ENCODE assay signal across 19 cellular contexts in genomic region chr2:65452150-65452895, GRCh38. TPM values are rescaled to one million over a fixed set of nuclear protein-coding genes. Genes with fewer than 3 reads are reported as not detected.
DNase-seq lines count a peak whose midpoint lies in the region; ATAC-seq, FAIRE-seq and TF ChIP-seq lines count a peak whose summit lies in the region.
"Had no signal": no experiment of that assay in that cellular context is flagged by ENCODE, and none has a peak within 500 bp of the region (broad histone marks: within the 10 kb centered on the region; RNA-seq: fewer than 3 reads in every experiment).

No MANE protein-coding gene starts in this region.

- H3K9me3 ChIP-seq in K562 (replicated peaks; ENCODE audit: control insufficient read depth, insufficient read depth, low read depth, low read length): no peaks in the 10 kb centered on the region
- no peaks in the 10 kb centered on the region for H3K9me3 ChIP-seq in keratinocyte (ENCODE audit: control insufficient read depth, low read depth, low read length)
- no peaks in the 10 kb centered on the region for H3K9me3 ChIP-seq in small intestine (ENCODE audit: control insufficient read depth, low read depth)
- no peaks in the 10 kb centered on the region for H3K9me3 ChIP-seq in mesenchymal stem cell (ENCODE audit: control insufficient read depth, low read length)

- peaks cover 0 to 3% of the 10 kb centered on the region in 2 experiments; a peak in 1 of 5 replicates for H3K4me1 ChIP-seq in K562 (replicated peaks in 1 of 2; ENCODE audit: control insufficient read depth in 2 of 2, insufficient read depth in 2 of 2, low read length in 2 of 2)
- peaks cover 31% of the 10 kb centered on the region for H3K4me1 ChIP-seq in keratinocyte (ENCODE audit: control insufficient read depth, extremely low read depth, insufficient read depth, low read length)
- H3K4me1 ChIP-seq in small intestine (ENCODE audit: control insufficient read depth in 2 of 2, insufficient read depth in 1 of 2, low read depth in 1 of 2, low read length in 1 of 2): no peaks in the 10 kb centered on the region
- peaks cover 2% of the 10 kb centered on the region for H3K4me1 ChIP-seq in mesenchymal stem cell (ENCODE audit: control insufficient read depth, insufficient read depth, low read depth, low read length)

- H3K79me2 ChIP-seq in K562 (ENCODE audit: control insufficient read depth, insufficient read depth, low read length): no peaks in the 10 kb centered on the region
- no peaks in the 10 kb centered on the region for H3K79me2 ChIP-seq in keratinocyte (ENCODE audit: control insufficient read depth, insufficient read depth, low read length)

- H3K27me3 Mint-ChIP-seq in activated CD4-positive, alpha-beta memory T cell treated with anti-CD3 and anti-CD28 coated beads, Interleukin-2, amount 10 ng/mL, durations not matched to agents 7 days and 5 days: peaks cover 48% of the 10 kb centered on the region
- peaks cover 35 to 54% of the 10 kb centered on the region in 2 donors for H3K27me3 Mint-ChIP-seq in natural killer cell treated with Interleukin-12 subunit alpha and Interleukin-12 subunit beta and Interleukin-15 and Interleukin-18, amount 100 ng/mL, for 72 hours

- no peaks in the 10 kb centered on the region for H3K9me3 Mint-ChIP-seq in activated CD4-positive, alpha-beta memory T cell treated with anti-CD3 and anti-CD28 coated beads, Interleukin-2, amount 10 ng/mL, durations not matched to agents 7 days and 5 days
- H3K9me3 Mint-ChIP-seq in natural killer cell treated with Interleukin-12 subunit alpha and Interleukin-12 subunit beta and Interleukin-15 and Interleukin-18, amount 100 ng/mL, for 72 hours: no peaks in the 10 kb centered on the region

- no peak for TF ChIP-seq POLR2A in K562 (conservative IDR thresholded peaks at IDR 0.05)

- no peak overlapping the region for H2AFZ ChIP-seq in K562 (ENCODE audit: low read depth, low read length)
- no peak overlapping the region for H2AFZ ChIP-seq in keratinocyte (ENCODE audit: control insufficient read depth, low read length)
- no peak overlapping the region for H2AFZ ChIP-seq in mesenchymal stem cell (ENCODE audit: low read depth, low read length)

- CTCF ChIA-PET in K562 (lab: Yijun Ruan, JAX; ENCODE audit: low intra/inter-chr PET ratio): no interaction called here
- CTCF ChIA-PET in activated CD4-positive, alpha-beta memory T cell treated with anti-CD3 and anti-CD28 coated beads, Interleukin-2, amount 10 ng/mL, durations not matched to agents 7 days and 5 days (lab: Charles Lee): no interaction called here

- POLR2A ChIA-PET in K562 (lab: Yijun Ruan, JAX): interaction anchor here (0.6 to 1.3 kb wide), 5 partner anchors 11 to 570 kb away, joined by 3 to 5 read pairs (median 4); no protein-coding TSS in a partner anchor
- POLR2A ChIA-PET in activated CD4-positive, alpha-beta memory T cell treated with anti-CD3 and anti-CD28 coated beads, Interleukin-2, amount 10 ng/mL, durations not matched to agents 7 days and 5 days (lab: Charles Lee): no interaction called here

- TF ChIP-seq CTCF in K562 (IDR thresholded peaks at IDR 0.05 in 2 of 3, conservative IDR thresholded peaks at IDR 0.05 in 1 of 3; ENCODE audit: insufficient read depth in 2 of 3, low read depth in 1 of 3, low read length in 3 of 3): no peak
- TF ChIP-seq CTCF in keratinocyte (optimal IDR thresholded peaks at IDR 0.05 in 1 of 3, IDR thresholded peaks at IDR 0.05 in 1 of 3, conservative IDR thresholded peaks at IDR 0.05 in 1 of 3; ENCODE audit: extremely low read depth in 1 of 3, insufficient read depth in 2 of 3, low read length in 3 of 3): no peak

- H4K20me1 ChIP-seq in K562 (replicated peaks; ENCODE audit: control insufficient read depth, insufficient read depth, low read length) (no peaks in the 10 kb centered on the region), keratinocyte (ENCODE audit: control insufficient read depth, extremely low read depth, insufficient read depth, low read length) (no peaks in the 10 kb centered on the region)

- intact Hi-C loops in K562 (cut with micrococcal nuclease): no loop called here

- H3K27ac ChIP-seq in K562 (ENCODE audit: extremely low read depth, low read depth, low read length) (no peak overlapping the region), keratinocyte (ENCODE audit: control insufficient read depth, insufficient read depth, low read length) (no peak overlapping the region), small intestine (ENCODE audit: low read depth in 1 of 2, low read length in 1 of 2) (no peak overlapping the region), mesenchymal stem cell (ENCODE audit: low read length, poor library complexity, severe bottlenecking) (no peak overlapping the region)

- H3K9me1 ChIP-seq in K562 (ENCODE audit: control insufficient read depth, insufficient read depth, low read length): no peaks in the 10 kb centered on the region
- H3K9me1 ChIP-seq in keratinocyte (ENCODE audit: control insufficient read depth, extremely low read depth, insufficient read depth, low read length): no peaks in the 10 kb centered on the region

- BruUV-seq in K562 (replicated peaks; lab: Mats Ljungman, UMichigan): no TSS peak

- no peak overlapping the region for H4K91ac ChIP-seq in mesenchymal stem cell (ENCODE audit: low read length)

- peak; percentile 77 for ATAC-seq in K562
- ATAC-seq in natural killer cell treated with Interleukin-12 subunit alpha and Interleukin-12 subunit beta and Interleukin-15 and Interleukin-18, amount 100 ng/mL, for 72 hours: no peak

- H2BK12ac ChIP-seq in mesenchymal stem cell (ENCODE audit: low read length in 2 of 2): no peak overlapping the region

- H3K79me1 ChIP-seq in mesenchymal stem cell (replicated peaks; ENCODE audit: low read length, poor library complexity, severe bottlenecking): no peaks in the 10 kb centered on the region

- FAIRE-seq in K562 (lab: Jason Lieb, UNC) (no peak), keratinocyte (lab: Jason Lieb, UNC) (peak; percentile 90), small intestine (lab: Jason Lieb, UNC) (no peak)

- TF ChIP-seq RAD21 in K562 (CRISPR knock-in tag; conservative IDR thresholded peaks at IDR 0.05 in 1 of 2, IDR thresholded peaks at IDR 0.05 in 1 of 2): no peak

- no peak overlapping the region for H3K18ac ChIP-seq in mesenchymal stem cell (ENCODE audit: low read depth in 1 of 2, low read length in 2 of 2)

- no peak overlapping the region for H4K8ac ChIP-seq in mesenchymal stem cell (ENCODE audit: low read length)

- H2BK15ac ChIP-seq in mesenchymal stem cell (ENCODE audit: low read depth, poor library complexity, severe bottlenecking): no peak overlapping the region

- no peaks in the 10 kb centered on the region for H3K27me3 ChIP-seq in K562 (ENCODE audit: control insufficient read depth in 2 of 2, insufficient read depth in 2 of 2, low read length in 2 of 2)
- no peaks in the 10 kb centered on the region for H3K27me3 ChIP-seq in keratinocyte (ENCODE audit: control insufficient read depth, extremely low read depth, insufficient read depth, low read length)
- no peaks in the 10 kb centered on the region for H3K27me3 ChIP-seq in small intestine (ENCODE audit: control insufficient read depth in 2 of 2, insufficient read depth in 2 of 2, low read length in 2 of 2)
- no peaks in the 10 kb centered on the region for H3K27me3 ChIP-seq in mesenchymal stem cell (ENCODE audit: control insufficient read depth in 1 of 2, insufficient read depth in 1 of 2, low read length in 2 of 2)

- no peak overlapping the region for H2BK120ac ChIP-seq in mesenchymal stem cell (ENCODE audit: low read depth, low read length)

- H3K4me3 ChIP-seq in K562 (no peak overlapping the region), keratinocyte (ENCODE audit: control insufficient read depth in 2 of 3, extremely low read depth in 1 of 3, insufficient read depth in 2 of 3, low read depth in 1 of 3, low read length in 3 of 3) (no peak overlapping the region), small intestine (ENCODE audit: low read depth in 1 of 2, low read length in 2 of 2) (no peak overlapping the region), mesenchymal stem cell (ENCODE audit: insufficient read depth in 1 of 2, low read depth in 1 of 2, low read length in 2 of 2) (no peak overlapping the region)

- H3K23ac ChIP-seq in mesenchymal stem cell (ENCODE audit: low read length in 2 of 2): no peak overlapping the region

- dilution Hi-C loops in keratinocyte (cut with MboI; ENCODE audit: extremely low pct_ligation_motif_present, low sequenced_read_pairs): no loop called here

- H3K9ac ChIP-seq in K562 (ENCODE audit: insufficient read depth in 1 of 2, low read depth in 2 of 2, low read length in 2 of 2) (no peak overlapping the region), keratinocyte (ENCODE audit: control insufficient read depth, extremely low read depth, insufficient read depth, low read length) (no peak overlapping the region), mesenchymal stem cell (ENCODE audit: low read length) (no peak overlapping the region)

- no peak overlapping the region for H3K27ac Mint-ChIP-seq in activated CD4-positive, alpha-beta memory T cell treated with anti-CD3 and anti-CD28 coated beads, Interleukin-2, amount 10 ng/mL, durations not matched to agents 7 days and 5 days
- H3K27ac Mint-ChIP-seq in natural killer cell treated with Interleukin-12 subunit alpha and Interleukin-12 subunit beta and Interleukin-15 and Interleukin-18, amount 100 ng/mL, for 72 hours: no peak overlapping the region
- H3K27ac Mint-ChIP-seq: CD8-positive, alpha-beta memory T cell had no signal

- H3K36me3 Mint-ChIP-seq in activated CD4-positive, alpha-beta memory T cell treated with anti-CD3 and anti-CD28 coated beads, Interleukin-2, amount 10 ng/mL, durations not matched to agents 7 days and 5 days (ENCODE audit: low read depth): no peaks in the 10 kb centered on the region
- H3K36me3 Mint-ChIP-seq in natural killer cell treated with Interleukin-12 subunit alpha and Interleukin-12 subunit beta and Interleukin-15 and Interleukin-18, amount 100 ng/mL, for 72 hours: no peaks in the 10 kb centered on the region
- H3K36me3 Mint-ChIP-seq: CD8-positive, alpha-beta memory T cell had no signal

- no peaks in the 10 kb centered on the region for H3K4me1 Mint-ChIP-seq in activated CD4-positive, alpha-beta memory T cell treated with anti-CD3 and anti-CD28 coated beads, Interleukin-2, amount 10 ng/mL, durations not matched to agents 7 days and 5 days
- H3K4me1 Mint-ChIP-seq in natural killer cell treated with Interleukin-12 subunit alpha and Interleukin-12 subunit beta and Interleukin-15 and Interleukin-18, amount 100 ng/mL, for 72 hours (ENCODE audit: low read depth in 2 of 2): no peaks in the 10 kb centered on the region
- H3K4me1 Mint-ChIP-seq: CD8-positive, alpha-beta memory T cell had no signal

- H2BK5ac ChIP-seq in mesenchymal stem cell (ENCODE audit: low read depth, low read length, poor library complexity, severe bottlenecking): no peak overlapping the region

- TF ChIP-seq EP300 in K562 (IDR thresholded peaks at IDR 0.05; ENCODE audit: low read length): no peak

- H3K4me2 ChIP-seq in K562 (ENCODE audit: insufficient read depth, low read length): no peak overlapping the region
- H3K4me2 ChIP-seq in keratinocyte (ENCODE audit: control insufficient read depth, extremely low read depth, insufficient read depth, low read depth, low read length): no peak overlapping the region
- no peak overlapping the region for H3K4me2 ChIP-seq in mesenchymal stem cell (ENCODE audit: low read length, poor library complexity, severe bottlenecking)

- H2AK5ac ChIP-seq in mesenchymal stem cell (ENCODE audit: low read length, severe bottlenecking): no peak overlapping the region

- in situ Hi-C loops in K562 (cut with MboI): no loop called here

- 11% methylated on average over 5 of the region's 5 CpGs for WGBS in K562 (ENCODE audit: insufficient coverage, low coverage, missing lambda C conversion rate)
- 59 to 68% (median 64%) methylated on average over 5 of the region's 5 CpGs for WGBS in small intestine, 3 donors
- WGBS in mesenchymal stem cell: 67% methylated on average over 5 of the region's 5 CpGs

- H3K36me3 ChIP-seq in K562 (ENCODE audit: control insufficient read depth, insufficient read depth, low read length): no peaks in the 10 kb centered on the region
- no peaks in the 10 kb centered on the region for H3K36me3 ChIP-seq in keratinocyte (ENCODE audit: control insufficient read depth in 2 of 2, extremely low read depth in 1 of 2, insufficient read depth in 2 of 2, low read length in 2 of 2)
- no peaks in the 10 kb centered on the region for H3K36me3 ChIP-seq in small intestine (ENCODE audit: control insufficient read depth in 2 of 2, insufficient read depth in 2 of 2, low read length in 2 of 2)
- H3K36me3 ChIP-seq in mesenchymal stem cell (ENCODE audit: control insufficient read depth in 1 of 2, insufficient read depth in 2 of 2, low read depth in 1 of 2, low read length in 2 of 2): no peaks in the 10 kb centered on the region

- DNase-seq in HPDE6-E6E7 (ENCODE audit: extremely low spot score) (peak; percentile 53), K562 (ENCODE audit: extremely low read depth in 1 of 4, low spot score in 3 of 4) (no peak), keratinocyte (ENCODE audit: low read depth, low spot score) (no peak), small intestine (peak; percentile 43), mesenchymal stem cell (no peak), EL (no peak)
- DNase-seq in activated CD4-positive, alpha-beta memory T cell treated with anti-CD3 and anti-CD28 coated beads, Interleukin-2, amount 10 ng/mL, durations not matched to agents 7 days and 5 days: no peak
- no peak for DNase-seq in natural killer cell treated with Interleukin-12 subunit alpha and Interleukin-12 subunit beta and Interleukin-15 and Interleukin-18, amount 100 ng/mL, for 72 hours (ENCODE audit: low spot score)
- DNase-seq: ACHN; C1 segment of cervical spinal cord; CD8-positive, alpha-beta memory T cell; DND-41; GDM1; H7; NCI-H1105; NCI-H1694; NCI-H510A; NCI-H774; OCI-M1 had no signal

- no peak overlapping the region for H3K4me3 Mint-ChIP-seq in activated CD4-positive, alpha-beta memory T cell treated with anti-CD3 and anti-CD28 coated beads, Interleukin-2, amount 10 ng/mL, durations not matched to agents 7 days and 5 days
- H3K4me3 Mint-ChIP-seq in natural killer cell treated with Interleukin-12 subunit alpha and Interleukin-12 subunit beta and Interleukin-15 and Interleukin-18, amount 100 ng/mL, for 72 hours: no peak overlapping the region
- H3K4me3 Mint-ChIP-seq: CD8-positive, alpha-beta memory T cell had no signal

- H3K4ac ChIP-seq in mesenchymal stem cell (ENCODE audit: low read depth in 1 of 2, low read length in 2 of 2): no peak overlapping the region

- H3K14ac ChIP-seq in mesenchymal stem cell (ENCODE audit: low read length in 2 of 2): no peak overlapping the region

RNA-seq across cellular contexts. Expression of gene SPRED2, which starts 19.9 kb away (rescaled TPM):
- total RNA-seq in K562 (2011; cell fraction: chromatin; rRNA removed; ENCODE audit: low replicate concordance): 32.9 and 55.4 TPM in 2 replicates
- total RNA-seq in K562 (2011; cell fraction: nucleolus; rRNA removed): 16.8 and 20.1 TPM in 2 replicates
- total RNA-seq in K562 (2011; cell fraction: nucleoplasm; rRNA removed): 32.7 and 48.2 TPM in 2 replicates
- total RNA-seq in K562 (2014; rRNA removed): 7.8 and 9.5 TPM in 2 replicates
- total RNA-seq in K562 (2014; rRNA removed; fragmentation: Illumina TruSeq; extraction: Trizol): 14.1 and 14.8 TPM in 2 replicates
- total RNA-seq in K562 (2015; rRNA removed; fragmentation: Illumina TruSeq; extraction: Trizol): 10.2 and 10.7 TPM in 2 replicates
- 42.6 and 50.8 TPM in 2 replicates for total RNA-seq in K562 (2021)
- 15.3 and 16.5 TPM in 2 replicates for polyA plus RNA-seq in K562 (2011; rRNA removed)
- polyA plus RNA-seq in K562 (2011; cell fraction: cytosol; rRNA removed): 18.1 and 23.5 TPM in 2 replicates
- polyA plus RNA-seq in K562 (2011; cell fraction: nucleus; rRNA removed): 20.4 and 30.3 TPM in 2 replicates
- 22.1 and 26.6 TPM in 2 replicates for polyA plus RNA-seq in K562 (2012)
- 40.9 and 42.6 TPM in 2 replicates for polyA plus RNA-seq in K562 (2014; fragmentation: Illumina TruSeq; extraction: Trizol)
- 1 to 10 TPM; 4.6 to 6.4 TPM for polyA plus RNA-seq in K562 (2014; fragmentation: Nextera tagmentation; extraction: Ambion mirVana)
- polyA plus RNA-seq in K562 (2014; rRNA removed): 17.9 and 21.2 TPM in 2 replicates
- polyA minus RNA-seq in K562 (2011; rRNA and poly(A)+ RNA removed): 16.7 and 18.3 TPM in 2 replicates
- polyA minus RNA-seq in K562 (2011; cell fraction: cytosol; rRNA and poly(A)+ RNA removed): 22.5 and 22.8 TPM in 2 replicates
- polyA minus RNA-seq in K562 (2011; cell fraction: nucleus; rRNA and poly(A)+ RNA removed): 6.9 and 9.3 TPM in 2 replicates
- 19.3 to 49.0 TPM (median 26.8 TPM) in 3 replicates for polyA plus RNA-seq in keratinocyte
- polyA plus RNA-seq in keratinocyte (2011; ENCODE audit: low read depth): 12.5 TPM
- 35.1 and 48.4 TPM in 2 replicates for polyA plus RNA-seq in keratinocyte (2011; cell fraction: cytosol; rRNA removed)
- polyA plus RNA-seq in keratinocyte (2011; cell fraction: nucleus; rRNA removed): 60.5 and 62.9 TPM in 2 replicates
- 13.7 and 34.9 TPM in 2 replicates for polyA plus RNA-seq in keratinocyte (2012; ENCODE audit: low replicate concordance)
- 25.3 to 97.0 TPM (median 30.5 TPM) in 3 replicates for polyA minus RNA-seq in keratinocyte
- 39.7 TPM for polyA minus RNA-seq in keratinocyte (2011; cell fraction: cytosol; rRNA and poly(A)+ RNA removed)
- polyA minus RNA-seq in keratinocyte (2011; cell fraction: nucleus; rRNA and poly(A)+ RNA removed): 35.9 and 60.3 TPM in 2 replicates
- polyA plus RNA-seq in small intestine: 10 to 100 TPM; 10.7 to 23.5 (median 14.8) TPM
- polyA plus RNA-seq in mesenchymal stem cell (2013, experiment 1 of 2): 47.3 TPM
- polyA plus RNA-seq in mesenchymal stem cell (2013, experiment 2 of 2): 45.9 TPM
- 10 to 100 TPM; 12.2 to 12.6 TPM for total RNA-seq in activated CD4-positive, alpha-beta memory T cell treated with anti-CD3 and anti-CD28 coated beads, Interleukin-2, amount 10 ng/mL, durations not matched to agents 7 days and 5 days
- total RNA-seq in natural killer cell treated with Interleukin-12 subunit alpha and Interleukin-12 subunit beta and Interleukin-15 and Interleukin-18, amount 100 ng/mL, for 72 hours: 10 to 100 TPM in 1 of 2 donors, 1 to 10 TPM in 1; 9.8 to 26.0 TPM

Comparison
In these comparisons a context has a peak if more than half of its experiments do, and no peak if none do; other contexts are left out.
1. DNase-seq: peak in HPDE6-E6E7 (single experiment) and small intestine (single experiment); none in K562 (0 of 4), keratinocyte (single experiment), mesenchymal stem cell (single experiment), EL (single experiment), activated CD4-positive, alpha-beta memory T cell treated with anti-CD3 and anti-CD28 coated beads, Interleukin-2, amount 10 ng/mL, durations not matched to agents 7 days and 5 days (single experiment) and natural killer cell treated with Interleukin-12 subunit alpha and Interleukin-12 subunit beta and Interleukin-15 and Interleukin-18, amount 100 ng/mL, for 72 hours (single experiment).